Comparison of ENCODE assay signal across 8 cellular contexts in genomic region chr9:37582548-37583157, GRCh38. TPM values are rescaled to one million over a fixed set of nuclear protein-coding genes. Genes with fewer than 3 reads are reported as not detected.
DNase-seq lines count a peak whose midpoint lies in the region; TF ChIP-seq lines count a peak whose summit lies in the region.

No MANE protein-coding gene starts in this region.

- no peak for TF ChIP-seq POLR2A in testis (IDR thresholded peaks at IDR 0.05)

- no peaks in the 10 kb centered on the region for H3K9me3 ChIP-seq in testis

- WGBS in testis, 2 donors: 68 to 79% methylated on average over 6 of the region's 6 CpGs

- TF ChIP-seq CTCF in astrocyte of the cerebellum (IDR thresholded peaks at IDR 0.05; ENCODE audit: low read depth, low read length, missing control alignments): peak; percentile 55
- peak; percentile 50 to 68 (median 60) for TF ChIP-seq CTCF in testis (IDR thresholded peaks at IDR 0.05)

- intact Hi-C loops in testis (cut with DNase I; ENCODE audit: low total_unique reads): no loop called here

- DNase-seq in NCI-H510A treated with DMSO at 0.1 percent for 48 hours (lab: John Stamatoyannopoulos, UW) (peak; percentile 19), NCI-H510A (lab: John Stamatoyannopoulos, UW) (no peak), NCI-H1105 (lab: John Stamatoyannopoulos, UW) (peak; percentile 18), astrocyte of the cerebellum (ENCODE audit: low read depth) (peak; percentile 62), inferior parietal cortex (ENCODE audit: extremely low spot score) (peak; percentile 76), testis (no peak), H7 (no peak)
- DNase-seq in stimulated activated CD4-positive, alpha-beta T cell treated with anti-CD3 and anti-CD28 coated beads, Interleukin-4, amount 100 ng/mL, for 4 hours: no peak

- no peaks in the 10 kb centered on the region for H3K27me3 ChIP-seq in testis
- no peaks in the 10 kb centered on the region for H3K27me3 ChIP-seq in H7 (ENCODE audit: control insufficient read depth, insufficient read depth, low read length)

- no peak overlapping the region for H3K4me3 ChIP-seq in astrocyte of the cerebellum (ENCODE audit: low read depth, low read length)
- no peak overlapping the region for H3K4me3 ChIP-seq in testis
- no peak overlapping the region for H3K4me3 ChIP-seq in H7 (ENCODE audit: insufficient read depth, low read depth, low read length)

- H3K36me3 ChIP-seq in testis (ENCODE audit: low read depth, missing control alignments) (no peaks in the 10 kb centered on the region), H7 (replicated peaks; ENCODE audit: control insufficient read depth, insufficient read depth, low read length) (peaks cover 28% of the 10 kb centered on the region)

- in situ Hi-C loops in astrocyte of the cerebellum (cut with HindIII; ENCODE audit: low sequenced_read_pairs): no loop called here

- no peak overlapping the region for H3K27ac ChIP-seq in testis

- H3K4me1 ChIP-seq in testis: no peaks in the 10 kb centered on the region

RNA-seq across cellular contexts. Expression of gene FBXO10, which starts 6.5 kb away (rescaled TPM):
- total RNA-seq in testis: 10 to 100 TPM; 28.3 to 31.7 TPM
- polyA plus RNA-seq in testis (ENCODE audit: insufficient read depth, low read depth, low replicate concordance): 28.7 TPM
- 13.3 and 17.4 TPM in 2 replicates for total RNA-seq in H7 (2014; rRNA removed; shearing (Covaris generic))

RNA-seq across cellular contexts. Expression of gene TOMM5, which starts 9.7 kb away (rescaled TPM):
- 100 to 1,000 TPM in 1 of 2 donors, 10 to 100 TPM in 1; 96.5 to 113 TPM for total RNA-seq in testis
- polyA plus RNA-seq in testis (ENCODE audit: insufficient read depth, low read depth, low replicate concordance): 126 TPM
- 157 and 164 TPM in 2 replicates for total RNA-seq in H7 (2014; rRNA removed; shearing (Covaris generic))

Comparison
In these comparisons a context has a peak if more than half of its experiments do, and no peak if none do; other contexts are left out.
1. DNase-seq: peak in NCI-H510A treated with DMSO at 0.1 percent for 48 hours (single experiment), NCI-H1105 (single experiment), astrocyte of the cerebellum (single experiment) and inferior parietal cortex (single experiment); none in NCI-H510A (single experiment), testis (single experiment), stimulated activated CD4-positive, alpha-beta T cell treated with anti-CD3 and anti-CD28 coated beads, Interleukin-4, amount 100 ng/mL, for 4 hours (0 of 2) and H7 (single experiment).